ENCODE assay signal across 10 cellular contexts in the genomic region with DNA sequence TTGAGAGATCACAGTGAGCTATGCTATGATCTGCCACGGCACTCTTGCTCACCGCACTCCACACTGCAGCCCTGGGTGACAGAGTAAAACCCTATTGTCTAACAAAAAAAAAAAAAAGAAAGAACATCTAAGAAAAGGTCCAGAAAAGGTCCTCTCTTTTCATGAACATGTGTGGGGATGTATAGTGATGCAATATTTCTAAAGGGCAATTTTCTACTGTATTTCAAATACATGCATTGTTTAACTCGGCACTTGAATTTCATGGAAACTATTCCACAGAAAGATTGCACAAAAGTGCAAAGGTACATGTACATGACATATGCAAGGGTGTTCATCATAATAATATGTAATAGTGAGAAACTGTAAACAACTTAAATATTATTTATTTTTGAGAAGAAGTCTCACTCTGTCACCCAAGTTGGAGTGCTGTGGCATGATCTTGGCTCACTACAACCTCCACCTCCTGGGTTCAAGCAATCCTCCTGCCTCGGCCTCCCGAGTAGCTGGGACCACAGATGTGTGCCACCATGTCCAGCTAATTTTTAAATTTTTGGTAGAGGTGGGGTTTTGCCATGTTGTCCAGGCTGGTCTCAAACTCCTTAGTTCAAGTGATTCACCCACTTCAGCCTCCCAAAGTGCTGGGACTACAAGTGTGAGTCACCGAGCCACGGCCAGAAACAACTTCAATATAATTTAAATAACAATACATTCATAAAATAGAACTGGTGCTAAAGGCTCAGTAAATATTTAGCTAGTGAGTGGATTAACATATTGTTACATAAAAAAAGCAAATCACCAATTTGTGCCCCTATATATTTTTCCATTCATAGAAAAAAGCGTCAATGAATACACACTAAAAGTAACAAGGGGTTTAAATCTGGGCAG. TPM values are rescaled to one million over a fixed set of nuclear protein-coding genes. Genes with fewer than 3 reads are reported as not detected.
DNase-seq lines count a peak whose midpoint lies in the region; ATAC-seq and TF ChIP-seq lines count a peak whose summit lies in the region.
"Had no signal": no experiment of that assay in that cellular context is flagged by ENCODE, and none has a peak within 500 bp of the region (broad histone marks: within the 10 kb centered on the region; RNA-seq: fewer than 3 reads in every experiment).

No MANE protein-coding gene starts in this region.

- H3K36me3 ChIP-seq in CD4-positive, alpha-beta memory T cell (ENCODE audit: insufficient read depth, low read length) = no peaks in the 10 kb centered on the region
- peaks cover 7% of the 10 kb centered on the region for H3K36me3 ChIP-seq in HUES48 (ENCODE audit: control insufficient read depth, insufficient read depth, low read length)
- no peaks in the 10 kb centered on the region for H3K36me3 ChIP-seq in muscle layer of colon (ENCODE audit: insufficient read depth, low read length)
- H3K36me3 ChIP-seq in vagina = no peaks in the 10 kb centered on the region
- H3K36me3 ChIP-seq: ovary had no signal

- H3K27me3 ChIP-seq in CD4-positive, alpha-beta memory T cell (ENCODE audit: insufficient read depth, low read length) = no peaks in the 10 kb centered on the region
- H3K27me3 ChIP-seq in HUES48 (ENCODE audit: control insufficient read depth, insufficient read depth, low read length) (no peaks in the 10 kb centered on the region), muscle layer of colon (ENCODE audit: control insufficient read depth in 1 of 2, insufficient read depth in 2 of 2, low read length in 2 of 2) (no peaks in the 10 kb centered on the region), vagina (no peaks in the 10 kb centered on the region)
- H3K27me3 ChIP-seq: ovary had no signal

- POLR2A ChIA-PET in CD4-positive, alpha-beta memory T cell (lab: Charles Lee; ENCODE audit: partially characterized antibody) = interaction anchor here (0.7 to 3.2 kb wide), 9 partner anchors 10 to 372 kb away, joined by 3 to 24 read pairs (median 6); a partner anchor contains a TSS

- no peaks in the 10 kb centered on the region for H3K27me3 Mint-ChIP-seq in CD4-positive, alpha-beta memory T cell
- H3K27me3 Mint-ChIP-seq in activated naive CD8-positive, alpha-beta T cell treated with anti-CD3 and anti-CD28 coated beads, Interleukin-2, amount 50 U/mL, for 24 hours = peaks cover 3% of the 10 kb centered on the region
- peaks cover 0 to 3% (median 2%) of the 10 kb centered on the region in 3 donors for H3K27me3 Mint-ChIP-seq in CD14-positive monocyte (ENCODE audit: low read depth in 3 of 3)

- H3K9ac ChIP-seq in HUES48 (ENCODE audit: low read depth, low read length) (no peak overlapping the region), muscle layer of colon (ENCODE audit: low read length) (no peak overlapping the region)

- peaks cover 0 to 2% (median 0%) of the 10 kb centered on the region in 8 donors for H3K9me3 Mint-ChIP-seq in CD4-positive, alpha-beta memory T cell
- no peaks in the 10 kb centered on the region for H3K9me3 Mint-ChIP-seq in activated naive CD8-positive, alpha-beta T cell treated with anti-CD3 and anti-CD28 coated beads, Interleukin-2, amount 50 U/mL, for 24 hours
- no peaks in the 10 kb centered on the region for H3K9me3 Mint-ChIP-seq in CD14-positive monocyte

- H3K9me3 ChIP-seq in CD4-positive, alpha-beta memory T cell (ENCODE audit: control insufficient read depth in 1 of 2, low read length in 2 of 2) = no peaks in the 10 kb centered on the region
- no peaks in the 10 kb centered on the region for H3K9me3 ChIP-seq in HUES48 (ENCODE audit: control insufficient read depth, insufficient read depth, low read length)
- H3K9me3 ChIP-seq in muscle layer of colon (ENCODE audit: low read length) = no peaks in the 10 kb centered on the region
- H3K9me3 ChIP-seq in vagina = no peaks in the 10 kb centered on the region
- H3K9me3 ChIP-seq: ovary had no signal

- H3K4me3 Mint-ChIP-seq in CD4-positive, alpha-beta memory T cell = peak overlapping the region in 1 of 8 donors; percentile 57
- H3K4me3 Mint-ChIP-seq in activated naive CD8-positive, alpha-beta T cell treated with anti-CD3 and anti-CD28 coated beads, Interleukin-2, amount 50 U/mL, for 24 hours = peak overlapping the region; percentile 100
- H3K4me3 Mint-ChIP-seq in CD14-positive monocyte = no peak overlapping the region

- H3K36me3 Mint-ChIP-seq in CD4-positive, alpha-beta memory T cell = peaks cover 0 to 16% of the 10 kb centered on the region in 2 donors
- H3K36me3 Mint-ChIP-seq in activated naive CD8-positive, alpha-beta T cell treated with anti-CD3 and anti-CD28 coated beads, Interleukin-2, amount 50 U/mL, for 24 hours (ENCODE audit: low read depth) = peaks cover 29% of the 10 kb centered on the region
- peaks cover 0 to 3% of the 10 kb centered on the region in 2 donors for H3K36me3 Mint-ChIP-seq in CD14-positive monocyte

- CTCF ChIA-PET in CD4-positive, alpha-beta memory T cell (lab: Charles Lee; ENCODE audit: partially characterized antibody) = interaction anchor here (0.6 to 2.1 kb wide), 20 partner anchors 8 to 582 kb away, joined by 3 to 17 read pairs (median 4); a partner anchor contains a TSS

- peaks cover 32% of the 10 kb centered on the region for H3K4me1 ChIP-seq in CD4-positive, alpha-beta memory T cell (ENCODE audit: insufficient read depth, low read length)
- H3K4me1 ChIP-seq in HUES48 (ENCODE audit: control insufficient read depth, insufficient read depth, low read length) = peaks cover 16% of the 10 kb centered on the region
- H3K4me1 ChIP-seq in muscle layer of colon (ENCODE audit: insufficient read depth, low read length) = peaks cover 24% of the 10 kb centered on the region
- peaks cover 30% of the 10 kb centered on the region for H3K4me1 ChIP-seq in vagina

- H3K27ac Mint-ChIP-seq in CD4-positive, alpha-beta memory T cell = peak overlapping the region in 6 of 7 donors; percentile 92 to 99 (median 97)
- peak overlapping the region; percentile 100 for H3K27ac Mint-ChIP-seq in activated naive CD8-positive, alpha-beta T cell treated with anti-CD3 and anti-CD28 coated beads, Interleukin-2, amount 50 U/mL, for 24 hours
- H3K27ac Mint-ChIP-seq in CD14-positive monocyte = no peak overlapping the region

- intact Hi-C loops in CD4-positive, alpha-beta memory T cell (cut with micrococcal nuclease) = loop anchor here (1.0 to 5.0 kb wide), 12 partner anchors 11 to 511 kb away; a partner anchor contains a TSS
- intact Hi-C loops in CD14-positive monocyte (cut with micrococcal nuclease) = loop anchor here (2.0 to 10.0 kb wide), 4 partner anchors 13 to 373 kb away; a partner anchor contains a TSS
- intact Hi-C loops in vagina (cut with DNase I) = loop anchor here (2.0 kb wide), 1 partner anchor 21 kb away; a partner anchor contains a TSS

- H3K27ac ChIP-seq in CD4-positive, alpha-beta memory T cell (ENCODE audit: low read depth, low read length) = peak overlapping the region; percentile 88
- H3K27ac ChIP-seq in HUES48 (ENCODE audit: low read depth, low read length) (peak overlapping the region; percentile 47), muscle layer of colon (ENCODE audit: low read depth, low read length) (peak overlapping the region; percentile 94), vagina (no peak overlapping the region)

- TF ChIP-seq CTCF in CD14-positive monocyte (IDR thresholded peaks at IDR 0.05) (no peak), vagina (IDR thresholded peaks at IDR 0.05) (no peak)

- no peak for ATAC-seq in activated naive CD8-positive, alpha-beta T cell treated with anti-CD3 and anti-CD28 coated beads, Interleukin-2, amount 50 U/mL, for 24 hours

- no peak overlapping the region for H3K4me3 ChIP-seq in CD4-positive, alpha-beta memory T cell (ENCODE audit: low read length in 2 of 2)
- H3K4me3 ChIP-seq in HUES48 (ENCODE audit: low read depth, low read length) (no peak overlapping the region), muscle layer of colon (ENCODE audit: low read depth in 1 of 2, low read length in 2 of 2) (no peak overlapping the region), vagina (no peak overlapping the region)

- no peak for TF ChIP-seq POLR2A in vagina (IDR thresholded peaks at IDR 0.05)

- peaks cover 25 to 41% (median 33%) of the 10 kb centered on the region in 4 donors for H3K4me1 Mint-ChIP-seq in CD4-positive, alpha-beta memory T cell
- peaks cover 40% of the 10 kb centered on the region for H3K4me1 Mint-ChIP-seq in activated naive CD8-positive, alpha-beta T cell treated with anti-CD3 and anti-CD28 coated beads, Interleukin-2, amount 50 U/mL, for 24 hours
- H3K4me1 Mint-ChIP-seq in CD14-positive monocyte = peaks cover 24% of the 10 kb centered on the region

- DNase-seq in CD4-positive, alpha-beta memory T cell = no peak
- no peak for DNase-seq in activated naive CD8-positive, alpha-beta T cell treated with anti-CD3 and anti-CD28 coated beads, Interleukin-2, amount 50 U/mL, for 24 hours
- DNase-seq in CD14-positive monocyte (ENCODE audit: low spot score) (no peak), vagina (ENCODE audit: extremely low spot score in 2 of 2) (no peak), AG08396 (ENCODE audit: low spot score) (no peak)
- no peak for DNase-seq in activated effector memory CD4-positive, alpha-beta T cell treated with anti-CD3 and anti-CD28 coated beads, Interleukin-2, amount 50 U/mL, for 16 hours
- DNase-seq: KBM-7 had no signal

RNA-seq across cellular contexts. Expression of a gene that starts 1.3 kb away (rescaled TPM):
- total RNA-seq in CD4-positive, alpha-beta memory T cell = 10 to 100 TPM; 38.9 to 39.8 TPM
- 10 to 100 TPM in 1 of 2 donors, 1 to 10 TPM in 1; 6.4 to 20.3 TPM for polyA plus RNA-seq in CD4-positive, alpha-beta memory T cell
- 1 to 10 TPM; 1.1 to 2.5 TPM for polyA plus RNA-seq in CD14-positive monocyte
- 29.5 TPM for total RNA-seq in vagina

RNA-seq across cellular contexts. Expression of a gene that starts 11.4 kb away (rescaled TPM):
- 100 to 1,000 TPM; 131 to 135 TPM for total RNA-seq in CD4-positive, alpha-beta memory T cell
- polyA plus RNA-seq in CD4-positive, alpha-beta memory T cell = 10 to 100 TPM in 1 of 2 donors, 1 to 10 TPM in 1; 10.0 to 48.6 TPM
- polyA plus RNA-seq in CD14-positive monocyte = 10 to 100 TPM in 1 of 2 donors, 1 to 10 TPM in 1; 8.7 to 21.9 TPM
- total RNA-seq in vagina = 62.6 TPM

RNA-seq across cellular contexts. Expression of a gene that starts 20.7 kb away (rescaled TPM):
- total RNA-seq in CD4-positive, alpha-beta memory T cell = 10 to 100 TPM; 63.7 to 71.6 TPM
- polyA plus RNA-seq in CD4-positive, alpha-beta memory T cell = 10 to 100 TPM; 20.0 to 75.0 TPM
- polyA plus RNA-seq in CD14-positive monocyte = 10 to 100 TPM in 1 of 2 donors, 1 to 10 TPM in 1; 10.0 to 19.3 TPM
- total RNA-seq in vagina = 61.9 TPM

Comparison
In these comparisons a context has a peak if more than half of its experiments do, and no peak if none do; other contexts are left out.
1. H3K27ac Mint-ChIP-seq: peak in CD4-positive, alpha-beta memory T cell (6 of 7) and activated naive CD8-positive, alpha-beta T cell treated with anti-CD3 and anti-CD28 coated beads, Interleukin-2, amount 50 U/mL, for 24 hours (single experiment); none in CD14-positive monocyte (0 of 7).